Comparison of ENCODE assay signal across 10 cellular contexts in the genomic region with DNA sequence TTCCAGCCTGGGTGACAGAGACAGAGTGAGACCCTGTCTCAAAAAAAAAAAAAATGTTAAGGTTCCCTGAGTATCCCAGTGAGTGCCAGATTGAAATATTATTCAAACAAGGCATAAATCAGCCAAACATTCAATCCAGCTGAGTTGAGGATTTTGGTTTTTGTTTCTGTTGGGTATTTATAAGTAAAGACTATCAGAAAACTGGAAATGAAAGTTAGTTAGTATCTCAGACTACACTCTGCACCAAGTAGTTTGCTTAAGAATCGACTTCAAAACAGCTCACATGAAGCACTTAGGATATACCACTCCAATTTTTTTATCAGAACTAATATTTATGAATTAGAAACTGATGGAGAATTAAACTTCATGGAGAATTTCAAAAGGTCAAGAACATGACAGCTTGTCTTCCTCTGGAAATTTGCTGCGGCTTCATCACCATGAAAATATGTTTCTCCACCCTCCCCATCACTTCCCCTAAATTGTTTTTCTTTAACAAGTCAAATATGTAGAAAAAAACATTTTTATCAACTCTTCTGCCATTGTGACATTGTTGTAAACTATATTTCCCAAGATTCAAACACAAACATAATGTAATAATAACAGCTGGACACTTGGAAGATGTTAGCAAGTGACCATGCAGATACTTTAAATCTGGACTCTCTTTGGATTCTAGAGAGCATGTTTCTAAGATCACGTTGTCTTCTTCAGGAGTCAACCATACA.
DNase-seq lines count a peak whose midpoint lies in the region; ATAC-seq and TF ChIP-seq lines count a peak whose summit lies in the region.
"Had no signal": no experiment of that assay in that cellular context is flagged by ENCODE, and none has a peak within 500 bp of the region (broad histone marks: within the 10 kb centered on the region; RNA-seq: fewer than 3 reads in every experiment).

No MANE protein-coding gene starts in this region.

- ATAC-seq in heart left ventricle (peak in 2 of 4 donors; percentile 36 to 61), Right ventricle myocardium inferior (no peak), HG03442 (IDR thresholded peaks at IDR 0.05; ENCODE audit: unreplicated experiment) (peak; percentile 36)
- no peak for ATAC-seq in naive thymus-derived CD4-positive, alpha-beta T cell

- no peaks in the 10 kb centered on the region for H3K27me3 Mint-ChIP-seq in activated CD4-positive, alpha-beta T cell treated with anti-CD3 and anti-CD28 coated beads, Interleukin-2, amount 10 ng/mL, durations not matched to agents 7 days and 5 days
- peaks cover 0 to 4% (median 0%) of the 10 kb centered on the region in 5 donors for H3K27me3 Mint-ChIP-seq in naive thymus-derived CD4-positive, alpha-beta T cell

- H3K36me3 ChIP-seq in heart left ventricle = no peaks in the 10 kb centered on the region
- no peaks in the 10 kb centered on the region for H3K36me3 ChIP-seq in spleen
- no peaks in the 10 kb centered on the region for H3K36me3 ChIP-seq in ascending aorta
- no peaks in the 10 kb centered on the region for H3K36me3 ChIP-seq in naive thymus-derived CD4-positive, alpha-beta T cell (ENCODE audit: control insufficient read depth in 2 of 3, insufficient read depth in 3 of 3, low read length in 3 of 3)

- H3K9me3 Mint-ChIP-seq in activated CD4-positive, alpha-beta T cell treated with anti-CD3 and anti-CD28 coated beads, Interleukin-2, amount 10 ng/mL, durations not matched to agents 7 days and 5 days = peaks cover 9% of the 10 kb centered on the region
- H3K9me3 Mint-ChIP-seq in naive thymus-derived CD4-positive, alpha-beta T cell = peaks cover 0 to 12% (median 0%) of the 10 kb centered on the region in 11 donors

- H3K9me3 ChIP-seq in heart left ventricle (no peaks in the 10 kb centered on the region), spleen (no peaks in the 10 kb centered on the region), ascending aorta (no peaks in the 10 kb centered on the region)
- H3K9me3 ChIP-seq in naive thymus-derived CD4-positive, alpha-beta T cell (ENCODE audit: control insufficient read depth in 2 of 3, low read length in 3 of 3) = no peaks in the 10 kb centered on the region

- no peak for TF ChIP-seq CTCF in heart left ventricle (IDR thresholded peaks at IDR 0.05)
- no peak for TF ChIP-seq CTCF in spleen (IDR thresholded peaks at IDR 0.05 in 8 of 11, conservative IDR thresholded peaks at IDR 0.05 in 3 of 11)
- no peak for TF ChIP-seq CTCF in ascending aorta (IDR thresholded peaks at IDR 0.05)

- intact Hi-C loops in heart left ventricle (cut with DNase I) = loop anchor here in 4 of 10 donors (5.0 to 10.0 kb wide), 3 partner anchors 105 to 115 kb away; a partner anchor contains a TSS
- intact Hi-C loops in Right ventricle myocardium inferior (cut with DNase I) = loop anchor here (5.0 kb wide), 1 partner anchor 113 kb away; no protein-coding TSS in a partner anchor
- intact Hi-C loops in spleen (cut with DNase I; ENCODE audit: low total_unique reads) = no loop called here
- intact Hi-C loops in ascending aorta (cut with DNase I) = no loop called here
- intact Hi-C loops in naive thymus-derived CD4-positive, alpha-beta T cell (cut with micrococcal nuclease) = loop anchor here in 1 of 2 donors (5.0 kb wide), 1 partner anchor 47 kb away; no protein-coding TSS in a partner anchor

- H3K27me3 ChIP-seq in heart left ventricle = no peaks in the 10 kb centered on the region
- no peaks in the 10 kb centered on the region for H3K27me3 ChIP-seq in spleen (replicated peaks in 1 of 7)
- H3K27me3 ChIP-seq in ascending aorta = no peaks in the 10 kb centered on the region
- H3K27me3 ChIP-seq in naive thymus-derived CD4-positive, alpha-beta T cell (ENCODE audit: control insufficient read depth in 2 of 2, insufficient read depth in 2 of 2, low read length in 2 of 2) = no peaks in the 10 kb centered on the region

- H3K4me3 Mint-ChIP-seq in activated CD4-positive, alpha-beta T cell treated with anti-CD3 and anti-CD28 coated beads, Interleukin-2, amount 10 ng/mL, durations not matched to agents 7 days and 5 days = no peak overlapping the region
- no peak overlapping the region for H3K4me3 Mint-ChIP-seq in naive thymus-derived CD4-positive, alpha-beta T cell

- H3K4me1 Mint-ChIP-seq in activated CD4-positive, alpha-beta T cell treated with anti-CD3 and anti-CD28 coated beads, Interleukin-2, amount 10 ng/mL, durations not matched to agents 7 days and 5 days = peaks cover 10% of the 10 kb centered on the region
- H3K4me1 Mint-ChIP-seq in naive thymus-derived CD4-positive, alpha-beta T cell = peaks cover 0 to 18% (median 12%) of the 10 kb centered on the region in 7 donors

- H3K36me3 Mint-ChIP-seq in activated CD4-positive, alpha-beta T cell treated with anti-CD3 and anti-CD28 coated beads, Interleukin-2, amount 10 ng/mL, durations not matched to agents 7 days and 5 days (ENCODE audit: low read depth) = no peaks in the 10 kb centered on the region
- peaks cover 0 to 7% (median 0%) of the 10 kb centered on the region in 5 donors for H3K36me3 Mint-ChIP-seq in naive thymus-derived CD4-positive, alpha-beta T cell

- CTCF ChIA-PET in activated CD4-positive, alpha-beta T cell treated with anti-CD3 and anti-CD28 coated beads, Interleukin-2, amount 10 ng/mL, durations not matched to agents 7 days and 5 days (lab: Charles Lee) = interaction anchor here (0.6 to 1.6 kb wide), 5 partner anchors 25 to 1256 kb away, joined by 3 to 4 read pairs (median 3); no protein-coding TSS in a partner anchor
- CTCF ChIA-PET in naive thymus-derived CD4-positive, alpha-beta T cell (lab: Charles Lee) = no interaction called here

- no peak overlapping the region for H3K27ac Mint-ChIP-seq in activated CD4-positive, alpha-beta T cell treated with anti-CD3 and anti-CD28 coated beads, Interleukin-2, amount 10 ng/mL, durations not matched to agents 7 days and 5 days
- H3K27ac Mint-ChIP-seq in naive thymus-derived CD4-positive, alpha-beta T cell = no peak overlapping the region

- peaks cover 0 to 21% (median 0%) of the 10 kb centered on the region in 12 donors for H3K4me1 ChIP-seq in heart left ventricle
- H3K4me1 ChIP-seq in spleen = peaks cover 11 to 34% (median 23%) of the 10 kb centered on the region in 6 donors
- no peaks in the 10 kb centered on the region for H3K4me1 ChIP-seq in ascending aorta
- no peaks in the 10 kb centered on the region for H3K4me1 ChIP-seq in naive thymus-derived CD4-positive, alpha-beta T cell (ENCODE audit: control insufficient read depth in 2 of 2, insufficient read depth in 2 of 2, low read length in 2 of 2)

- DNase-seq in heart left ventricle (no peak), Right ventricle myocardium inferior (ENCODE audit: missing footprints) (no peak), epithelial cell of prostate (ENCODE audit: low read depth, low spot score) (no peak), spleen (no peak), ascending aorta (ENCODE audit: low spot score in 2 of 2) (no peak)
- DNase-seq in activated CD4-positive, alpha-beta T cell treated with anti-CD3 and anti-CD28 coated beads, Interleukin-2, amount 10 ng/mL, durations not matched to agents 7 days and 5 days = no peak
- no peak for DNase-seq in naive thymus-derived CD4-positive, alpha-beta T cell
- DNase-seq: cerebellar nuclear complex, NCI-H1417 treated with DMSO at 0.1 percent for 48 hours had no signal

- H3K4me3 ChIP-seq in heart left ventricle (no peak overlapping the region), spleen (no peak overlapping the region), ascending aorta (no peak overlapping the region)
- H3K4me3 ChIP-seq in naive thymus-derived CD4-positive, alpha-beta T cell (ENCODE audit: low read length) = no peak overlapping the region

- TF ChIP-seq POLR2A in heart left ventricle (IDR thresholded peaks at IDR 0.05) (no peak), spleen (IDR thresholded peaks at IDR 0.05) (no peak)

- H3K27ac ChIP-seq in heart left ventricle (peak overlapping the region in 8 of 12 donors; percentile 13 to 80 (median 58)), epithelial cell of prostate (peak overlapping the region; percentile 36), spleen (peak overlapping the region in 7 of 8 donors; percentile 2 to 61 (median 25)), ascending aorta (no peak overlapping the region)
- H3K27ac ChIP-seq in naive thymus-derived CD4-positive, alpha-beta T cell (ENCODE audit: low read depth, low read length) = no peak overlapping the region

- WGBS in heart left ventricle, 4 donors = 32 to 36% (median 33%) methylated on average over 3 of the region's 3 CpGs
- WGBS in spleen, 5 donors = 32 to 43% (median 40%) methylated on average over 3 of the region's 3 CpGs

- POLR2A ChIA-PET in activated CD4-positive, alpha-beta T cell treated with anti-CD3 and anti-CD28 coated beads, Interleukin-2, amount 10 ng/mL, durations not matched to agents 7 days and 5 days (lab: Charles Lee) = no interaction called here
- POLR2A ChIA-PET in naive thymus-derived CD4-positive, alpha-beta T cell (lab: Charles Lee) = interaction anchor here (0.7 kb wide), 1 partner anchor 56 kb away, joined by 3 read pairs; no protein-coding TSS in a partner anchor

Comparison
In these comparisons a context has a peak if more than half of its experiments do, and no peak if none do; other contexts are left out.
1. H3K27ac ChIP-seq: peak in heart left ventricle (8 of 12), epithelial cell of prostate (single experiment) and spleen (7 of 8); none in ascending aorta (0 of 2) and naive thymus-derived CD4-positive, alpha-beta T cell (single experiment).